In genomic region chr4:107989162-107989536, GRCh38 we compare ENCODE assay signal across 1 cellular context.
TF ChIP-seq lines count a peak whose summit lies in the region.

No MANE protein-coding gene starts in this region.

TF ChIP-seq in SK-N-SH, 30 proteins besides CTCF, POLR2A, EP300 and RAD21 (continued from another document):
- no peak for TF ChIP-seq USF1 (IDR thresholded peaks at IDR 0.05; ENCODE audit: borderline replicate concordance, low read depth)
- no peak for TF ChIP-seq RCOR1 (IDR thresholded peaks at IDR 0.05; ENCODE audit: low read length)
- no peak for TF ChIP-seq PBX3 (IDR thresholded peaks at IDR 0.05)
- no peak for TF ChIP-seq ZBTB33 (IDR thresholded peaks at IDR 0.05; ENCODE audit: borderline replicate concordance, low read depth)
- no peak for TF ChIP-seq NFIC (IDR thresholded peaks at IDR 0.05; ENCODE audit: borderline replicate concordance)
- TF ChIP-seq ELF1 (IDR thresholded peaks at IDR 0.05) = no peak
- TF ChIP-seq JUND (IDR thresholded peaks at IDR 0.05) = no peak
- no peak for TF ChIP-seq USF2 (IDR thresholded peaks at IDR 0.05; ENCODE audit: borderline replicate concordance, low read depth, low read length)
TF ChIP-seq in SK-N-SH: peak in this region for 0.
